Comparison of ENCODE assay signal across 8 cellular contexts in the genomic region with DNA sequence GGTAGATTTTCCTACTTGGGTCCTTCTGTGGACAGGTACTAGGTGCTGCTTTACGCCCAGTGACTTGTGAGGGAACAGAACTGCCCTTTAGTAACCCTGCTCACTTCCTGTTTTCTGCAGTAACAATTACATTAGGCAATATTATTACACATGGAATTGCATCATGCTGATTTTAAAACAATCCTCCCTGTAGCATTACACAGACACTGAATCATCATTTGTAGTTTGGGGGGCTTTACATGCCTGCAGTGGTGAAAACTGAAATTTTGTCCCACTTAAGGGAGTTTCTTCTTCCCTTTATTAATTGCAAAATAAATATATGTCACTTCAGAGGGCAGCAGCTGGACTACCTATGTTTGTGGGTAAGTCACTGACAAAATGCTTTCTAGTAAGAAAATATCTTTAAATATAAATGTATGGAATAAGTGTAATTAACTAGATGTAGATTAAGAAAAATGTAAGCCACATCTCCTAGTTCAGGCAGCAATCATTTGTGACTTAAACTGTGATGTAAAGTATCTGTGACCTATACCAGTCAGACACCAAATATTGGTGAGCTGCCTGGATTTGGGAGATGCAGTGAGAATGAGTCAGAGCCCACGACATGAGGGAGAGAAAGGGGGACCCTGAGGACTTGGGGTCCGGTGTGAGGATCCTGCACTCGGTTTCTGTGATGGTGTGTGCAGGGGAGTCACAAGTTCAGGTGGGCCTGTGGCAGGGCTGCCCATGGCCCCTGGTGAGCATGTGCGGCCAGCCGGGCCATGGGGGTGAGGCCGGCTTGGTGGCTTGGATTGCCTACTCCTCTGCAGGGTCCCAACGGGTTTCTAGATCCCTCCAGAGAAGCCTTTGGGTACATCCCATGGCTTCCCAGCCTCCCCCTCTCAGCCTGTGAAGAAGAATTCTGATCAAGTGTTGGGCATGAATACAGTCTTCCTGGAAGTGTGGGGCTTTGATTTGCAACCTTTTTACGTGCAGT. TPM values are rescaled to one million over a fixed set of nuclear protein-coding genes. Genes with fewer than 3 reads are reported as not detected.
DNase-seq lines count a peak whose midpoint lies in the region; ATAC-seq and TF ChIP-seq lines count a peak whose summit lies in the region.

No MANE protein-coding gene starts in this region.

- ATAC-seq in HG02885 (IDR thresholded peaks at IDR 0.05; ENCODE audit: poor library complexity, unreplicated experiment), result peak; percentile 65
- ATAC-seq in heart left ventricle, result peak; percentile 73 to 93 (median 76)
- no peak for ATAC-seq in GM21825 (IDR thresholded peaks at IDR 0.05; ENCODE audit: unreplicated experiment)

- TF ChIP-seq CTCF in BJ (IDR thresholded peaks at IDR 0.05; ENCODE audit: insufficient read depth, low read depth, low read length) (no peak), heart left ventricle (IDR thresholded peaks at IDR 0.05) (no peak), transverse colon (IDR thresholded peaks at IDR 0.05) (no peak)

- H3K9me3 Mint-ChIP-seq in T-helper 2 cell treated with Interferon-gamma antibody and Interleukin-4, amounts not matched to agents 5 μg/mL and 100 μg/mL, for 36 hours, result no peaks in the 10 kb centered on the region

- TF ChIP-seq POLR2A in heart left ventricle (IDR thresholded peaks at IDR 0.05) (no peak), transverse colon (IDR thresholded peaks at IDR 0.05) (no peak)

- CTCF ChIA-PET in BJ (lab: Yijun Ruan, JAX), result interaction anchor here (0.7 kb wide), 1 partner anchor 54 kb away, joined by 3 read pairs; no protein-coding TSS in a partner anchor

- POLR2A ChIA-PET in BJ (lab: Charles Lee), result no interaction called here

- H3K4me3 ChIP-seq in BJ (ENCODE audit: low read depth, low read length), result no peak overlapping the region
- no peak overlapping the region for H3K4me3 ChIP-seq in heart left ventricle
- H3K4me3 ChIP-seq in transverse colon, result no peak overlapping the region

- peak overlapping the region; percentile 12 for H3K27ac Mint-ChIP-seq in T-helper 2 cell treated with Interferon-gamma antibody and Interleukin-4, amounts not matched to agents 5 μg/mL and 100 μg/mL, for 36 hours

- H3K36me3 ChIP-seq in BJ (ENCODE audit: control insufficient read depth, insufficient read depth, low read length) (no peaks in the 10 kb centered on the region), heart left ventricle (no peaks in the 10 kb centered on the region), transverse colon (no peaks in the 10 kb centered on the region)

- H3K9me3 ChIP-seq in heart left ventricle, result peaks cover 0 to 4% (median 0%) of the 10 kb centered on the region in 12 donors
- H3K9me3 ChIP-seq in transverse colon, result no peaks in the 10 kb centered on the region

- H3K27me3 Mint-ChIP-seq in T-helper 2 cell treated with Interferon-gamma antibody and Interleukin-4, amounts not matched to agents 5 μg/mL and 100 μg/mL, for 36 hours (ENCODE audit: low read depth), result peaks cover 16% of the 10 kb centered on the region

- H3K27ac ChIP-seq in heart left ventricle, result peak overlapping the region in 4 of 12 donors; percentile 19 to 42 (median 23)
- peak overlapping the region in 2 of 4 donors; percentile 51 to 59 for H3K27ac ChIP-seq in transverse colon

- H3K27me3 ChIP-seq in BJ (ENCODE audit: control insufficient read depth, insufficient read depth, low read length) (no peaks in the 10 kb centered on the region; the same call in 1 of the 2 replicates), heart left ventricle (no peaks in the 10 kb centered on the region), transverse colon (no peaks in the 10 kb centered on the region)

- WGBS in heart left ventricle, 4 donors, result 75 to 87% (median 81%) methylated on average over 9 of the region's 9 CpGs
- WGBS in transverse colon (ENCODE audit: low coverage in 1 of 2), 2 donors, result 80 to 100% methylated on average over 1 to 9 of the region's 9 CpGs

- H3K4me3 Mint-ChIP-seq in T-helper 2 cell treated with Interferon-gamma antibody and Interleukin-4, amounts not matched to agents 5 μg/mL and 100 μg/mL, for 36 hours, result peak overlapping the region; percentile 45

- no peak for TF ChIP-seq EP300 in transverse colon (IDR thresholded peaks at IDR 0.05; ENCODE audit: low read depth)

- peaks cover 42% of the 10 kb centered on the region for H3K4me1 Mint-ChIP-seq in T-helper 2 cell treated with Interferon-gamma antibody and Interleukin-4, amounts not matched to agents 5 μg/mL and 100 μg/mL, for 36 hours (ENCODE audit: low read depth)

- intact Hi-C loops in heart left ventricle (cut with DNase I) (no loop called here), transverse colon (cut with DNase I; ENCODE audit: low total_unique reads) (no loop called here)

- H3K4me1 ChIP-seq in heart left ventricle, result peaks cover 0 to 35% (median 9%) of the 10 kb centered on the region in 12 donors
- peaks cover 7 to 51% (median 24%) of the 10 kb centered on the region in 4 donors for H3K4me1 ChIP-seq in transverse colon

- H3K36me3 Mint-ChIP-seq in T-helper 2 cell treated with Interferon-gamma antibody and Interleukin-4, amounts not matched to agents 5 μg/mL and 100 μg/mL, for 36 hours (ENCODE audit: low read depth), result peaks cover 3% of the 10 kb centered on the region

- DNase-seq in BJ (ENCODE audit: low read depth) (peak; percentile 35), heart left ventricle (no peak), transverse colon (peak; percentile 46), middle frontal gyrus (ENCODE audit: extremely low spot score, low spot score) (no peak), DMS 273 (lab: John Stamatoyannopoulos, UW; ENCODE audit: unreplicated experiment) (no peak)
- no peak for DNase-seq in T-helper 2 cell treated with Interferon-gamma antibody and Interleukin-4, amounts not matched to agents 5 μg/mL and 100 μg/mL, for 36 hours (ENCODE audit: low spot score)

- in situ Hi-C loops in transverse colon (cut with MboI; ENCODE audit: low pct_ligation_motif_present in 1 of 4, low pct_unique_long_range_greater_than_20kb in 1 of 4, low sequenced_read_pairs in 3 of 4), result no loop called here

RNA-seq across cellular contexts. Expression of a gene that starts 19.2 kb away (rescaled TPM):
- polyA plus RNA-seq in BJ (2011; rRNA removed), result 0.15 and 0.29 TPM in 2 replicates
- polyA minus RNA-seq in BJ (2011; rRNA and poly(A)+ RNA removed), result not detected in 2 replicates
- 10 to 100 TPM in 7 of 9 donors, 1 to 10 TPM in 2; 3.3 to 25.3 (median 13.5) TPM for total RNA-seq in heart left ventricle
- 10 to 100 TPM in 1 of 2 donors, 1 to 10 TPM in 1; 7.2 to 21.7 TPM for polyA plus RNA-seq in heart left ventricle
- 10 to 100 TPM; 17.1 to 67.7 (median 53.2) TPM for total RNA-seq in transverse colon

Comparison
In these comparisons a context has a peak if more than half of its experiments do, and no peak if none do; other contexts are left out.
1. DNase-seq: peak in BJ (single experiment) and transverse colon (single experiment); none in T-helper 2 cell treated with Interferon-gamma antibody and Interleukin-4, amounts not matched to agents 5 μg/mL and 100 μg/mL, for 36 hours (single experiment), heart left ventricle (0 of 5), middle frontal gyrus (single experiment) and DMS 273 (single experiment).